ENCODE assay signal across 34 cellular contexts in the genomic region with DNA sequence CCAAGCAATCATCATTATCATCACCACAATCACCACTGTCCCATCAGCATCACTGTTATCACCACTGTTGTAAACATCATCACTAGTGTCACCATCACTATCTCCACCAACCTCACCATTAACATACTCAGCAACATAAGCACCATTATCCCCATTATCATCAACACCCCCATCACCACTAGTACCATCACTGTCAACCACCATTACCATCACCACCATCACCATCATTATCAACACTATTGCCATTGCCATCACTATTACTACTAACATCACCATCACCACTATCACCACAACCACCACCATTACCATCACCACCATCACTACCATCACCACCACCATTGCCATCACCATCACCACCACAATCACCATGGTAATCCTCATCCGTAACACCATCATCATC. TPM values are rescaled to one million over a fixed set of nuclear protein-coding genes. Genes with fewer than 3 reads are reported as not detected.
"Had no signal": no experiment of that assay in that cellular context is flagged by ENCODE, and none has a peak within 500 bp of the region (broad histone marks: within the 10 kb centered on the region; RNA-seq: fewer than 3 reads in every experiment).

No MANE protein-coding gene starts in this region.

- ATAC-seq: activated CD8-positive, alpha-beta memory T cell treated with anti-CD3 and anti-CD28 coated beads, Interleukin-2, amount 10 ng/mL, durations not matched to agents 7 days and 5 days; activated naive CD8-positive, alpha-beta T cell treated with anti-CD3 and anti-CD28 coated beads, Interleukin-2, amount 50 U/mL, for 24 hours had no signal

- H3K4me1 ChIP-seq: ascending aorta had no signal

- FAIRE-seq: bronchial epithelial cell, TTC549 had no signal

- DNase-seq: activated B cell treated with CpG ODN at 0.5 μM for 24 hours; activated CD4-positive, alpha-beta memory T cell treated with anti-CD3 and anti-CD28 coated beads, Interleukin-2, amount 10 ng/mL, durations not matched to agents 7 days and 5 days; activated CD4-positive, alpha-beta T cell treated with anti-CD3 and anti-CD28 coated beads for 4 hours; activated CD4-positive, alpha-beta T cell treated with anti-CD3 and anti-CD28 coated beads, Interleukin-2, amount 10 ng/mL, durations not matched to agents 24 days and 14 days; activated CD4-positive, alpha-beta T cell treated with anti-CD3 and anti-CD28 coated beads, Interleukin-2, amount 50 U/mL, for 48 hours; activated CD4-positive, CD25-positive, alpha-beta regulatory T cell treated with anti-CD3 and anti-CD28 coated beads, Interleukin-2, amount 50 U/mL, for 72 hours; activated CD8-positive, alpha-beta memory T cell treated with anti-CD3 and anti-CD28 coated beads for 24 hours; activated CD8-positive, alpha-beta memory T cell treated with anti-CD3 and anti-CD28 coated beads, Interleukin-2, amount 10 ng/mL, durations not matched to agents 7 days and 5 days; activated CD8-positive, alpha-beta memory T cell treated with anti-CD3 and anti-CD28 coated beads, Interleukin-2, amount 50 U/mL, for 48 hours; activated CD8-positive, alpha-beta T cell treated with anti-CD3 and anti-CD28 coated beads, Interleukin-2, amount 10 ng/mL, durations not matched to agents 7 days and 5 days; activated effector memory CD4-positive, alpha-beta T cell treated with Interleukin-2 at 50 U/mL for 16 hours; activated gamma-delta T cell; activated naive CD4-positive, alpha-beta T cell treated with anti-CD3 and anti-CD28 coated beads, Interleukin-2, amount 10 ng/mL, durations not matched to agents 7 days and 5 days; activated naive CD4-positive, alpha-beta T cell treated with Interleukin-2 at 50 U/mL for 16 hours; activated naive CD8-positive, alpha-beta T cell treated with anti-CD3 and anti-CD28 coated beads, Interleukin-2, amount 10 ng/mL, durations not matched to agents 7 days and 5 days; activated naive CD8-positive, alpha-beta T cell treated with anti-CD3 and anti-CD28 coated beads, Interleukin-2, amount 50 U/mL, for 24 hours; activated T-cell treated with anti-CD3 and anti-CD28 coated beads, Interleukin-2, amount 50 U/mL, for 24 hours; activated T-cell treated with anti-CD3 and anti-CD28 coated beads, Interleukin-2, amount 50 U/mL, for 48 hours; cerebellar nuclear complex; T-helper 1 cell; T-helper 9 cell had no signal

- H3K36me3 Mint-ChIP-seq: activated CD8-positive, alpha-beta memory T cell treated with anti-CD3 and anti-CD28 coated beads, Interleukin-2, amount 10 ng/mL, durations not matched to agents 7 days and 5 days; activated naive CD4-positive, alpha-beta T cell treated with anti-CD3 and anti-CD28 coated beads, Interleukin-2, amount 10 ng/mL, durations not matched to agents 7 days and 5 days; activated naive CD4-positive, alpha-beta T cell treated with anti-CD3 and anti-CD28 coated beads, Interleukin-2, amount 50 U/mL, for 24 hours; activated naive CD8-positive, alpha-beta T cell; activated naive CD8-positive, alpha-beta T cell treated with anti-CD3 and anti-CD28 coated beads, Interleukin-2, amount 10 ng/mL, durations not matched to agents 7 days and 5 days; brain had no signal

- H3K4me1 Mint-ChIP-seq: activated B cell treated with CpG ODN at 0.5 μM for 24 hours; activated CD4-positive, alpha-beta memory T cell treated with anti-CD3 and anti-CD28 coated beads, Interleukin-2, amount 10 ng/mL, durations not matched to agents 7 days and 5 days; activated CD4-positive, alpha-beta T cell treated with anti-CD3 and anti-CD28 coated beads, Interleukin-2, amount 10 ng/mL, durations not matched to agents 24 days and 14 days; activated CD8-positive, alpha-beta memory T cell treated with anti-CD3 and anti-CD28 coated beads, Interleukin-2, amount 10 ng/mL, durations not matched to agents 7 days and 5 days; activated naive CD4-positive, alpha-beta T cell treated with anti-CD3 and anti-CD28 coated beads, Interleukin-2, amount 10 ng/mL, durations not matched to agents 7 days and 5 days; activated naive CD4-positive, alpha-beta T cell treated with anti-CD3 and anti-CD28 coated beads, Interleukin-2, amount 50 U/mL, for 24 hours; activated naive CD8-positive, alpha-beta T cell treated with anti-CD3 and anti-CD28 coated beads, Interleukin-2, amount 10 ng/mL, durations not matched to agents 7 days and 5 days; activated naive CD8-positive, alpha-beta T cell treated with anti-CD3 and anti-CD28 coated beads, Interleukin-2, amount 50 U/mL, for 24 hours; brain; central memory CD8-positive, alpha-beta T cell had no signal

- H3K27me3 Mint-ChIP-seq: activated B cell treated with CpG ODN at 0.5 μM for 24 hours; activated CD4-positive, alpha-beta T cell treated with anti-CD3 and anti-CD28 coated beads, Interleukin-2, amount 10 ng/mL, durations not matched to agents 24 days and 14 days; activated CD8-positive, alpha-beta memory T cell treated with anti-CD3 and anti-CD28 coated beads, Interleukin-2, amount 10 ng/mL, durations not matched to agents 7 days and 5 days; activated naive CD4-positive, alpha-beta T cell treated with anti-CD3 and anti-CD28 coated beads, Interleukin-2, amount 10 ng/mL, durations not matched to agents 7 days and 5 days; activated naive CD4-positive, alpha-beta T cell treated with anti-CD3 and anti-CD28 coated beads, Interleukin-2, amount 50 U/mL, for 24 hours; activated T-cell treated with anti-CD3 and anti-CD28 coated beads, Interleukin-2, amount 50 U/mL, for 24 hours; central memory CD8-positive, alpha-beta T cell had no signal

- H3K4me3 Mint-ChIP-seq: activated B cell treated with CpG ODN at 0.5 μM for 24 hours; activated CD4-positive, alpha-beta memory T cell treated with anti-CD3 and anti-CD28 coated beads, Interleukin-2, amount 10 ng/mL, durations not matched to agents 7 days and 5 days; activated CD4-positive, alpha-beta T cell treated with anti-CD3 and anti-CD28 coated beads, Interleukin-2, amount 10 ng/mL, durations not matched to agents 24 days and 14 days; activated CD8-positive, alpha-beta memory T cell treated with anti-CD3 and anti-CD28 coated beads, Interleukin-2, amount 10 ng/mL, durations not matched to agents 7 days and 5 days; activated CD8-positive, alpha-beta T cell treated with anti-CD3 and anti-CD28 coated beads, Interleukin-2, amount 10 ng/mL, durations not matched to agents 7 days and 5 days; activated naive CD4-positive, alpha-beta T cell treated with anti-CD3 and anti-CD28 coated beads, Interleukin-2, amount 10 ng/mL, durations not matched to agents 7 days and 5 days; activated naive CD4-positive, alpha-beta T cell treated with anti-CD3 and anti-CD28 coated beads, Interleukin-2, amount 50 U/mL, for 24 hours; activated naive CD8-positive, alpha-beta T cell; activated naive CD8-positive, alpha-beta T cell treated with anti-CD3 and anti-CD28 coated beads, Interleukin-2, amount 10 ng/mL, durations not matched to agents 7 days and 5 days; activated naive CD8-positive, alpha-beta T cell treated with anti-CD3 and anti-CD28 coated beads, Interleukin-2, amount 50 U/mL, for 24 hours; activated T-cell treated with anti-CD3 and anti-CD28 coated beads, Interleukin-2, amount 50 U/mL, for 24 hours; brain; central memory CD8-positive, alpha-beta T cell; T-helper 1 cell treated with Interleukin-12 subunit alpha and Interleukin-12 subunit beta and Interleukin-4 antibody, amounts not matched to agents 30 μg/mL and 1 μg/mL, for 36 hours; T-helper 2 cell treated with Interferon-gamma antibody and Interleukin-4, amounts not matched to agents 5 μg/mL and 100 μg/mL, for 36 hours had no signal

- H3K27ac ChIP-seq: ascending aorta, cardiac muscle cell, VCaP had no signal

- H3K36me3 ChIP-seq: ascending aorta, cardiac muscle cell had no signal

- H3K9me3 Mint-ChIP-seq: activated B cell treated with CpG ODN at 0.5 μM for 24 hours; activated CD4-positive, alpha-beta memory T cell treated with anti-CD3 and anti-CD28 coated beads, Interleukin-2, amount 10 ng/mL, durations not matched to agents 7 days and 5 days; activated CD4-positive, alpha-beta T cell treated with anti-CD3 and anti-CD28 coated beads, Interleukin-2, amount 10 ng/mL, durations not matched to agents 24 days and 14 days; activated naive CD4-positive, alpha-beta T cell treated with anti-CD3 and anti-CD28 coated beads, Interleukin-2, amount 10 ng/mL, durations not matched to agents 7 days and 5 days; activated naive CD4-positive, alpha-beta T cell treated with anti-CD3 and anti-CD28 coated beads, Interleukin-2, amount 50 U/mL, for 24 hours; activated naive CD8-positive, alpha-beta T cell treated with anti-CD3 and anti-CD28 coated beads, Interleukin-2, amount 10 ng/mL, durations not matched to agents 7 days and 5 days; activated naive CD8-positive, alpha-beta T cell treated with anti-CD3 and anti-CD28 coated beads, Interleukin-2, amount 50 U/mL, for 24 hours; activated T-cell treated with anti-CD3 and anti-CD28 coated beads, Interleukin-2, amount 50 U/mL, for 24 hours; activated T-helper 2 cell treated with anti-CD3 and anti-CD28 coated beads, Interferon-gamma antibody, Interleukin-2, Interleukin-4, amounts not matched to agents 10 μg/mL and 5 μg/mL and 100 μg/mL, durations not matched to agents 14 hours and 24 hours and 36 hours; brain; central memory CD8-positive, alpha-beta T cell; T-helper 1 cell treated with Interleukin-12 subunit alpha and Interleukin-12 subunit beta and Interleukin-4 antibody, amounts not matched to agents 30 μg/mL and 1 μg/mL, for 36 hours; T-helper 2 cell treated with Interferon-gamma antibody and Interleukin-4, amounts not matched to agents 5 μg/mL and 100 μg/mL, for 36 hours had no signal

- H3K4me3 ChIP-seq: ascending aorta, cardiac muscle cell had no signal

- H3K27me3 ChIP-seq: ascending aorta, cardiac muscle cell had no signal

- H3K9me3 ChIP-seq: ascending aorta had no signal

- H3K27ac Mint-ChIP-seq: activated B cell treated with CpG ODN at 0.5 μM for 24 hours; activated CD4-positive, alpha-beta memory T cell treated with anti-CD3 and anti-CD28 coated beads, Interleukin-2, amount 10 ng/mL, durations not matched to agents 7 days and 5 days; activated CD4-positive, alpha-beta T cell treated with anti-CD3 and anti-CD28 coated beads, Interleukin-2, amount 10 ng/mL, durations not matched to agents 24 days and 14 days; activated CD8-positive, alpha-beta memory T cell treated with anti-CD3 and anti-CD28 coated beads, Interleukin-2, amount 10 ng/mL, durations not matched to agents 7 days and 5 days; activated CD8-positive, alpha-beta T cell treated with anti-CD3 and anti-CD28 coated beads, Interleukin-2, amount 10 ng/mL, durations not matched to agents 7 days and 5 days; activated naive CD4-positive, alpha-beta T cell treated with anti-CD3 and anti-CD28 coated beads, Interleukin-2, amount 10 ng/mL, durations not matched to agents 7 days and 5 days; activated naive CD4-positive, alpha-beta T cell treated with anti-CD3 and anti-CD28 coated beads, Interleukin-2, amount 50 U/mL, for 24 hours; activated naive CD8-positive, alpha-beta T cell; activated naive CD8-positive, alpha-beta T cell treated with anti-CD3 and anti-CD28 coated beads, Interleukin-2, amount 10 ng/mL, durations not matched to agents 7 days and 5 days; activated naive CD8-positive, alpha-beta T cell treated with anti-CD3 and anti-CD28 coated beads, Interleukin-2, amount 50 U/mL, for 24 hours; activated T-cell treated with anti-CD3 and anti-CD28 coated beads, Interleukin-2, amount 50 U/mL, for 24 hours; activated T-helper 2 cell treated with anti-CD3 and anti-CD28 coated beads, Interferon-gamma antibody, Interleukin-2, Interleukin-4, amounts not matched to agents 10 μg/mL and 5 μg/mL and 100 μg/mL, durations not matched to agents 14 hours and 24 hours and 36 hours; brain; T-helper 1 cell treated with Interleukin-12 subunit alpha and Interleukin-12 subunit beta and Interleukin-4 antibody, amounts not matched to agents 30 μg/mL and 1 μg/mL, for 36 hours; T-helper 2 cell treated with Interferon-gamma antibody and Interleukin-4, amounts not matched to agents 5 μg/mL and 100 μg/mL, for 36 hours had no signal

RNA-seq across cellular contexts. Expression of gene CST4, which starts 19.5 kb away (rescaled TPM):
- total RNA-seq: activated B cell treated with CpG ODN at 0.5 μM for 24 hours; activated CD4-positive, alpha-beta memory T cell treated with anti-CD3 and anti-CD28 coated beads, Interleukin-2, amount 10 ng/mL, durations not matched to agents 7 days and 5 days; activated CD4-positive, alpha-beta T cell treated with anti-CD3 and anti-CD28 coated beads, Interleukin-2, amount 10 ng/mL, durations not matched to agents 24 days and 14 days; activated CD8-positive, alpha-beta memory T cell treated with anti-CD3 and anti-CD28 coated beads, Interleukin-2, amount 10 ng/mL, durations not matched to agents 7 days and 5 days; activated CD8-positive, alpha-beta T cell treated with anti-CD3 and anti-CD28 coated beads, Interleukin-2, amount 10 ng/mL, durations not matched to agents 7 days and 5 days; activated naive CD8-positive, alpha-beta T cell treated with anti-CD3 and anti-CD28 coated beads, Interleukin-2, amount 10 ng/mL, durations not matched to agents 7 days and 5 days; activated T-helper 2 cell treated with anti-CD3 and anti-CD28 coated beads, Interferon-gamma antibody, Interleukin-2, Interleukin-4, amounts not matched to agents 10 μg/mL and 5 μg/mL and 100 μg/mL, durations not matched to agents 14 hours and 24 hours and 36 hours; ascending aorta; bronchial epithelial cell; cardiac muscle cell had no signal
- polyA plus RNA-seq: adipose tissue, cardiac muscle cell had no signal

RNA-seq across cellular contexts. Expression of gene CST3, which starts 31.6 kb away (rescaled TPM):
- total RNA-seq: activated B cell treated with CpG ODN at 0.5 μM for 24 hours had no signal
